In the genomic region with DNA sequence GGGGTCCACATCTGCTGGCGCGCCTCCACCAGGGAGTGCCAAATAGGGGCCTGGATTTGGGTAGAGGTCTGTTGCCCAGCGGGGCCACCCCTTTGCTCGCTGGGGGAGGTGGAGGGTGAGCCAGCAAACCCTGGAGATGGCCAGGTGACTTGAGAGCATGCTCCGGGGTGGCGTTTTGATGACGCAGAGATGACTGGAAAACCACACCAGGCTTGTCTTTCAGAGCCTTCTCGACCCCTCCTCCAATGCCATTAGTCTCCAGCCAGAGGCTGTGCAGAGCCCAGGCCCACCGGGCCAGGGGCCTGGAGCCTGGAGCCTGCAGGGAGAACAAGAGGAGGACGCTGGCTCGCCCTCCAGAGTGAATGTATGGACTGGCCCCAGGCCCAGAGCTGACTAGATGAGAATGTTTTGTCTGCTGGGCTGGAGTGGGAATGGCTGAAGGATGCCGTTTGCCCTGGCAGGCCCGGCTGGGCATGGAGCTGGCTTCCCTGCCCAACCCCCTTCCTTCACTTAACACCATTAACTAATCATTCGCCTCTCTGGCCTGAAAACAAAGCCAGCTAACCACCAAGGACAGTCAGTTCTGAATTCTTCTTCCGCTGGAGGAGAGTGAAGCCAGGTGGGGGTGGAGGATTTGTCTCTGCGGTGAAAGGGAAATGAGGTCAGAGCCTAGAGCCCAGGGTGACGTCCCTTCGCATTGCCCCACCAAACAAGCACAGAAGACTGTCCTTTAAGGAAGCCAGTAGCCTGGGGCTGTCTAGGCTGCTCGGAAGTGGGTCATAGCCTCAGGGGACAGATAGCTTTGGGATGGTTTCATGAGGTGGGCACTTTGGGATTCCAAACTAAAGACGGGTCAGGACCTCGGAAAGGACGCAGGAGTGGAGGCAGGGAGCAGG, we compare ENCODE assay signal across 8 cellular contexts. TPM values are rescaled to one million over a fixed set of nuclear protein-coding genes. Genes with fewer than 3 reads are reported as not detected.
A peak's percentile ranks its signal among the peaks of the same experiment; 100 is the strongest.
DNase-seq lines count a peak whose midpoint lies in the region; ATAC-seq and TF ChIP-seq lines count a peak whose summit lies in the region.

No MANE protein-coding gene starts in this region.

- H3K27me3 ChIP-seq in sigmoid colon (no peaks in the 10 kb centered on the region), A673 (replicated peaks; ENCODE audit: insufficient read depth, low read depth, low read length, poor library complexity) (no peaks in the 10 kb centered on the region)

- intact Hi-C loops in sigmoid colon (cut with DNase I) = no loop called here
- intact Hi-C loops in A673 (cut with micrococcal nuclease; ENCODE audit: unreplicated experiment) = no loop called here

- DNase-seq in activated naive CD8-positive, alpha-beta T cell treated with anti-CD3 and anti-CD28 coated beads, Interleukin-2, amount 50 U/mL, for 24 hours = no peak
- peak in 2 of 3 donors; percentile 43 for DNase-seq in T-helper 17 cell
- DNase-seq in fibroblast of the aortic adventitia (ENCODE audit: low read depth) = peak; percentile 21
- DNase-seq in sigmoid colon = peak; percentile 87
- DNase-seq in midbrain (lab: John Stamatoyannopoulos, UW) = no peak
- DNase-seq in A673 (ENCODE audit: low spot score) = no peak
- no peak for DNase-seq in SIG-M5 treated with dmso at 0.1 percent for 504 hours (lab: John Stamatoyannopoulos, UW; ENCODE audit: unreplicated experiment)

- H3K9me3 ChIP-seq in T-helper 17 cell (ENCODE audit: control insufficient read depth, low read length, poor library complexity, severe bottlenecking) (no peaks in the 10 kb centered on the region), sigmoid colon (no peaks in the 10 kb centered on the region), A673 (ENCODE audit: low read depth, low read length, poor library complexity, severe bottlenecking) (no peaks in the 10 kb centered on the region)

- TF ChIP-seq POLR2A in sigmoid colon (IDR thresholded peaks at IDR 0.05) = peak in 1 of 2 donors; percentile 32

- H3K4me3 Mint-ChIP-seq in activated naive CD8-positive, alpha-beta T cell = peak overlapping the region; percentile 13
- H3K4me3 Mint-ChIP-seq in activated naive CD8-positive, alpha-beta T cell treated with anti-CD3 and anti-CD28 coated beads, Interleukin-2, amount 50 U/mL, for 24 hours = no peak overlapping the region
- H3K4me3 Mint-ChIP-seq in T-helper 17 cell = peak overlapping the region; percentile 89

- H3K36me3 ChIP-seq in sigmoid colon = peaks cover 0 to 16% (median 8%) of the 10 kb centered on the region in 4 donors
- H3K36me3 ChIP-seq in A673 (ENCODE audit: insufficient read depth, low read length, poor library complexity, severe bottlenecking) = no peaks in the 10 kb centered on the region

- H3K4me1 Mint-ChIP-seq in activated naive CD8-positive, alpha-beta T cell (ENCODE audit: low read depth) = peaks cover 24% of the 10 kb centered on the region
- H3K4me1 Mint-ChIP-seq in activated naive CD8-positive, alpha-beta T cell treated with anti-CD3 and anti-CD28 coated beads, Interleukin-2, amount 50 U/mL, for 24 hours = peaks cover 25% of the 10 kb centered on the region
- peaks cover 41% of the 10 kb centered on the region for H3K4me1 Mint-ChIP-seq in T-helper 17 cell

- H3K4me1 ChIP-seq in sigmoid colon = peaks cover 0 to 81% (median 69%) of the 10 kb centered on the region in 4 donors
- H3K4me1 ChIP-seq in A673 (ENCODE audit: insufficient read depth, low read length, poor library complexity, severe bottlenecking) = peaks cover 25% of the 10 kb centered on the region

- WGBS in sigmoid colon, 2 donors = 71 to 72% methylated on average over 22 of the region's 22 CpGs

- no peak overlapping the region for H3K4me3 ChIP-seq in fibroblast of the aortic adventitia (ENCODE audit: low read depth, low read length)
- no peak overlapping the region for H3K4me3 ChIP-seq in sigmoid colon
- no peak overlapping the region for H3K4me3 ChIP-seq in A673 (ENCODE audit: low read depth, low read length, poor library complexity, severe bottlenecking)

- peak in 2 of 4 donors; percentile 56 to 64 for TF ChIP-seq EP300 in sigmoid colon (IDR thresholded peaks at IDR 0.05)

- POLR2A ChIA-PET in A673 (lab: Charles Lee; ENCODE audit: low non-redundant PET) = no interaction called here

- CTCF ChIA-PET in A673 (lab: Charles Lee) = interaction anchor here (0.6 to 1.7 kb wide), 4 partner anchors 20 to 174 kb away, joined by 3 to 6 read pairs (median 4); no protein-coding TSS in a partner anchor

- peak overlapping the region; percentile 93 to 99 (median 96) for H3K27ac ChIP-seq in sigmoid colon
- H3K27ac ChIP-seq in A673 (ENCODE audit: low read depth, low read length, poor library complexity, severe bottlenecking) = no peak overlapping the region

- no peaks in the 10 kb centered on the region for H3K36me3 Mint-ChIP-seq in activated naive CD8-positive, alpha-beta T cell
- H3K36me3 Mint-ChIP-seq in activated naive CD8-positive, alpha-beta T cell treated with anti-CD3 and anti-CD28 coated beads, Interleukin-2, amount 50 U/mL, for 24 hours (ENCODE audit: low read depth) = no peaks in the 10 kb centered on the region
- peaks cover 2% of the 10 kb centered on the region for H3K36me3 Mint-ChIP-seq in T-helper 17 cell (ENCODE audit: low read depth)

- no peaks in the 10 kb centered on the region for H3K9me3 Mint-ChIP-seq in activated naive CD8-positive, alpha-beta T cell (ENCODE audit: low read depth)
- H3K9me3 Mint-ChIP-seq in activated naive CD8-positive, alpha-beta T cell treated with anti-CD3 and anti-CD28 coated beads, Interleukin-2, amount 50 U/mL, for 24 hours = no peaks in the 10 kb centered on the region

- no peak for ATAC-seq in activated naive CD8-positive, alpha-beta T cell treated with anti-CD3 and anti-CD28 coated beads, Interleukin-2, amount 50 U/mL, for 24 hours
- ATAC-seq in T-helper 17 cell = peak; percentile 65

- TF ChIP-seq CTCF in fibroblast of the aortic adventitia (IDR thresholded peaks at IDR 0.05; ENCODE audit: insufficient read depth, low read length) = no peak
- no peak for TF ChIP-seq CTCF in sigmoid colon (IDR thresholded peaks at IDR 0.05)
- no peak for TF ChIP-seq CTCF in A673 (conservative IDR thresholded peaks at IDR 0.05; ENCODE audit: low read depth, low read length)

- BruUV-seq in A673 (replicated peaks; lab: Mats Ljungman, UMichigan) = no TSS peak

- H3K27ac Mint-ChIP-seq in activated naive CD8-positive, alpha-beta T cell = no peak overlapping the region
- H3K27ac Mint-ChIP-seq in activated naive CD8-positive, alpha-beta T cell treated with anti-CD3 and anti-CD28 coated beads, Interleukin-2, amount 50 U/mL, for 24 hours = no peak overlapping the region
- peak overlapping the region; percentile 95 for H3K27ac Mint-ChIP-seq in T-helper 17 cell

- peaks cover 7% of the 10 kb centered on the region for H3K27me3 Mint-ChIP-seq in activated naive CD8-positive, alpha-beta T cell
- H3K27me3 Mint-ChIP-seq in activated naive CD8-positive, alpha-beta T cell treated with anti-CD3 and anti-CD28 coated beads, Interleukin-2, amount 50 U/mL, for 24 hours = peaks cover 21% of the 10 kb centered on the region
- peaks cover 20% of the 10 kb centered on the region for H3K27me3 Mint-ChIP-seq in T-helper 17 cell

RNA-seq across cellular contexts. Expression of gene MCAM, which starts 1.6 kb away (rescaled TPM):
- total RNA-seq in T-helper 17 cell (10 to 100 TPM; 25.6 to 54.0 TPM), fibroblast of the aortic adventitia (ENCODE audit: low replicate concordance) (2.2 and 52.1 TPM in 2 replicates), sigmoid colon (1,000 to 10,000 TPM in 1 of 4 donors, 100 to 1,000 TPM in 3; 628 to 1,033 (median 813) TPM), A673 (2021) (14.4 and 20.0 TPM in 2 replicates)
- polyA plus RNA-seq in sigmoid colon = 10 to 100 TPM in 1 of 3 donors, 1 to 10 TPM in 2; 2.1 to 51.5 (median 4.8) TPM

RNA-seq across cellular contexts. Expression of gene RNF26, which starts 15.8 kb away (rescaled TPM):
- total RNA-seq in T-helper 17 cell = 10 to 100 TPM; 15.3 to 19.0 TPM
- total RNA-seq in fibroblast of the aortic adventitia (ENCODE audit: low replicate concordance) = 4.7 and 7.1 TPM in 2 replicates
- total RNA-seq in sigmoid colon = 10 to 100 TPM in 3 of 4 donors, 1 to 10 TPM in 1; 9.8 to 18.3 (median 11.8) TPM
- polyA plus RNA-seq in sigmoid colon = 10 to 100 TPM in 1 of 3 donors, 1 to 10 TPM in 2; 6.2 to 26.1 (median 7.2) TPM
- total RNA-seq in A673 (2021) = 81.3 and 89.3 TPM in 2 replicates

RNA-seq across cellular contexts. Expression of gene C1QTNF5, which starts 22.2 kb away (rescaled TPM):
- total RNA-seq in T-helper 17 cell (not detected), fibroblast of the aortic adventitia (ENCODE audit: low replicate concordance) (5.3 and 90.8 TPM in 2 replicates), sigmoid colon (10 to 100 TPM; 23.2 to 35.2 (median 32.4) TPM), A673 (2021) (0.31 TPM in 1 of 2 replicates, not detected in the other)
- polyA plus RNA-seq in sigmoid colon = 10 to 100 TPM in 1 of 3 donors, 1 to 10 TPM in 2; 4.9 to 12.5 (median 5.4) TPM

RNA-seq across cellular contexts. Expression of gene MFRP, which starts 28.0 kb away (rescaled TPM):
- not detected for total RNA-seq in T-helper 17 cell
- 0.08 TPM in 1 of 2 replicates, not detected in the other for total RNA-seq in fibroblast of the aortic adventitia (ENCODE audit: low replicate concordance)
- total RNA-seq in sigmoid colon = under 1 TPM in 1 of 4 donors, not detected in 3; 0.14 TPM
- not detected for polyA plus RNA-seq in sigmoid colon
- total RNA-seq in A673 (2021) = not detected in 2 replicates

Comparison
In these comparisons a context has a peak if more than half of its experiments do, and no peak if none do; other contexts are left out.
1. DNase-seq: peak in T-helper 17 cell (2 of 3), fibroblast of the aortic adventitia (single experiment) and sigmoid colon (single experiment); none in activated naive CD8-positive, alpha-beta T cell treated with anti-CD3 and anti-CD28 coated beads, Interleukin-2, amount 50 U/mL, for 24 hours (single experiment), midbrain (single experiment), A673 (single experiment) and SIG-M5 treated with dmso at 0.1 percent for 504 hours (single experiment).
2. RNA of gene MCAM, which starts 1.6 kb away (total RNA-seq): 628 to 1,033 TPM in sigmoid colon; 25.6 to 54.0 TPM in T-helper 17 cell, 14.4 to 20.0 TPM in A673 and 2.2 to 52.1 TPM in fibroblast of the aortic adventitia; every median in the first group is over 10 times any median in the second.